6 cellular contexts compared by ENCODE assay signal in the genomic region with DNA sequence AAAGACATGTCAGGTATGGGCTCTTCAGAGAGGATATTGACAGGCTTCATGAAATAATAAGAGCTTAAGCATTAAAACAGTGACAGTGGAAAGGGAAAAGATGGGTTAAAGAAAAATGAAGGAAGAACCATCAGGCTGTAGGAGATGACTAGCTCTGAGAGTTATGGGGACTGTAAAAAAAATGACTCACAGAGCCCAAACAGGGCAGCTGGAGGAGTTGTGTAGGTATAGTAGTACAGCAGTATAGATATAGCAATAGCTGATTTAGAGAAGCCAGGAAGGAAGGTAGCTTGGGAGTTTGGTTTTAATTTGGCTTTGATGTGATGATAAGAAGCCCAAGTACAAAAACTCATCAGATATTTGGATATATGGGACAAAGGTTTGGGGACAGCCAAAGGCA.
"Had no signal": no experiment of that assay in that cellular context is flagged by ENCODE, and none has a peak within 500 bp of the region (broad histone marks: within the 10 kb centered on the region; RNA-seq: fewer than 3 reads in every experiment).

No MANE protein-coding gene starts in this region.

- H3K4me3 Mint-ChIP-seq: HFFc6 had no signal

- H3K9me3 ChIP-seq: HAP-1 had no signal

- H3K27ac Mint-ChIP-seq: HFFc6 had no signal

- H3K4me1 ChIP-seq: HAP-1 had no signal

- H3K4me3 ChIP-seq: HAP-1, K562 had no signal

- DNase-seq: GOT3, H7, HFFc6, IMR-90 had no signal

- H3K36me3 ChIP-seq: HAP-1 had no signal
